Comparison of ENCODE assay signal across 18 cellular contexts in the genomic region with DNA sequence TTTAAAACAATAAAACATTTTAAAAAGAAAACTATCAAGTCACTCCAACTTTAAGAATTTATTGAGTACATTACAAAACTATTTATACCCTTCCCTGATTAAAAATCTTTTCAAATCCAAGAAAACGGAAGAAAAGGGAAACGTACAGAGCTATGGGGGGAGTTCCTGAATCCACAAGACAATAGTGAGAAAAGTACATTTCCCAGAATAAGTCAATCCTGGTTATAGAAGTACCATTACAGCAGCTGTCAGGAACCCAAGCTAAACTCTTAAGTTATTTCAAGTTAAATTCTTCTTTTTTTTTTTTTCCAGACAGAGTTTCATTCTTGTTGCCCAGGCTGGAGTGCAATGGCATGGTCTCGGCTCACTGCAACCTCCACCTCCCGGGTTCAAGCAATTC. TPM values are rescaled to one million over a fixed set of nuclear protein-coding genes. Genes with fewer than 3 reads are reported as not detected.
DNase-seq lines count a peak whose midpoint lies in the region; ATAC-seq and TF ChIP-seq lines count a peak whose summit lies in the region.
"Had no signal": no experiment of that assay in that cellular context is flagged by ENCODE, and none has a peak within 500 bp of the region (broad histone marks: within the 10 kb centered on the region; RNA-seq: fewer than 3 reads in every experiment).

No MANE protein-coding gene starts in this region.

- peaks cover 0 to 5% (median 0%) of the 10 kb centered on the region in 4 donors for H3K36me3 ChIP-seq in esophagus muscularis mucosa
- H3K36me3 ChIP-seq in stomach = no peaks in the 10 kb centered on the region
- H3K36me3 ChIP-seq in WERI-Rb-1 = peaks cover 5% of the 10 kb centered on the region
- H3K36me3 ChIP-seq: Peyer's patch had no signal

- H3K27me3 Mint-ChIP-seq in activated naive CD8-positive, alpha-beta T cell = no peaks in the 10 kb centered on the region
- no peaks in the 10 kb centered on the region for H3K27me3 Mint-ChIP-seq in activated naive CD8-positive, alpha-beta T cell treated with anti-CD3 and anti-CD28 coated beads, Interleukin-2, amount 50 U/mL, for 24 hours
- H3K27me3 Mint-ChIP-seq in T-helper 17 cell = no peaks in the 10 kb centered on the region
- H3K27me3 Mint-ChIP-seq in Calu3 (ENCODE audit: unreplicated experiment) = no peaks in the 10 kb centered on the region

- no peak overlapping the region for H3K4me3 Mint-ChIP-seq in activated naive CD8-positive, alpha-beta T cell
- H3K4me3 Mint-ChIP-seq in activated naive CD8-positive, alpha-beta T cell treated with anti-CD3 and anti-CD28 coated beads, Interleukin-2, amount 50 U/mL, for 24 hours = no peak overlapping the region
- H3K4me3 Mint-ChIP-seq in T-helper 17 cell = no peak overlapping the region
- H3K4me3 Mint-ChIP-seq in Calu3 (ENCODE audit: low read depth, unreplicated experiment) = no peak overlapping the region

- peaks cover 4% of the 10 kb centered on the region for H3K36me3 Mint-ChIP-seq in activated naive CD8-positive, alpha-beta T cell
- peaks cover 10% of the 10 kb centered on the region for H3K36me3 Mint-ChIP-seq in activated naive CD8-positive, alpha-beta T cell treated with anti-CD3 and anti-CD28 coated beads, Interleukin-2, amount 50 U/mL, for 24 hours (ENCODE audit: low read depth)
- H3K36me3 Mint-ChIP-seq in T-helper 17 cell (ENCODE audit: low read depth) (no peaks in the 10 kb centered on the region), Calu3 (ENCODE audit: insufficient read depth, unreplicated experiment) (no peaks in the 10 kb centered on the region)

- peaks cover 82 to 100% (median 98%) of the 10 kb centered on the region in 4 donors for H3K4me1 ChIP-seq in esophagus muscularis mucosa
- peaks cover 16 to 99% (median 79%) of the 10 kb centered on the region in 4 donors for H3K4me1 ChIP-seq in stomach

- peak overlapping the region; percentile 74 for H3K27ac Mint-ChIP-seq in activated naive CD8-positive, alpha-beta T cell
- no peak overlapping the region for H3K27ac Mint-ChIP-seq in activated naive CD8-positive, alpha-beta T cell treated with anti-CD3 and anti-CD28 coated beads, Interleukin-2, amount 50 U/mL, for 24 hours
- H3K27ac Mint-ChIP-seq in T-helper 17 cell (peak overlapping the region; percentile 82), Calu3 (ENCODE audit: unreplicated experiment) (no peak overlapping the region)

- intact Hi-C loops in esophagus muscularis mucosa (cut with DNase I) (no loop called here), stomach (cut with DNase I; ENCODE audit: low total_unique reads) (no loop called here), Calu3 (cut with micrococcal nuclease; ENCODE audit: unreplicated experiment) (no loop called here)

- TF ChIP-seq EP300 in esophagus muscularis mucosa (IDR thresholded peaks at IDR 0.05) (no peak), stomach (IDR thresholded peaks at IDR 0.05) (no peak)

- no peaks in the 10 kb centered on the region for H3K9me3 ChIP-seq in T-helper 17 cell (ENCODE audit: control insufficient read depth, low read length, poor library complexity, severe bottlenecking)
- no peaks in the 10 kb centered on the region for H3K9me3 ChIP-seq in esophagus muscularis mucosa
- no peaks in the 10 kb centered on the region for H3K9me3 ChIP-seq in stomach
- H3K9me3 ChIP-seq in WERI-Rb-1 (ENCODE audit: severe bottlenecking) = no peaks in the 10 kb centered on the region
- H3K9me3 ChIP-seq: BLaER1 treated with 17β-estradiol and CSF1 and Interleukin-3, amounts not matched to agents 10 nM and 100 nM; Peyer's patch had no signal

- H3K27ac ChIP-seq in esophagus muscularis mucosa (replicated peaks in 1 of 4) (peak overlapping the region; percentile 50 to 93 (median 72)), stomach (peak overlapping the region in 3 of 5 donors; percentile 18 to 86 (median 48)), WERI-Rb-1 (no peak overlapping the region)
- H3K27ac ChIP-seq: BLaER1 treated with 17β-estradiol and CSF1 and Interleukin-3, amounts not matched to agents 10 nM and 100 nM; GM23248 had no signal

- no peak for ATAC-seq in activated naive CD8-positive, alpha-beta T cell treated with anti-CD3 and anti-CD28 coated beads, Interleukin-2, amount 50 U/mL, for 24 hours
- no peak for ATAC-seq in T-helper 17 cell
- ATAC-seq: GM12878, HCT116 had no signal

- CTCF ChIA-PET in Calu3 (lab: Charles Lee) = no interaction called here

- 58% methylated on average over 4 of the region's 4 CpGs for WGBS in esophagus muscularis mucosa
- WGBS in stomach, 5 donors = 67 to 93% (median 85%) methylated on average over 4 of the region's 4 CpGs

- BruUV-seq in Calu3 (replicated peaks; lab: Mats Ljungman, UMichigan) = no TSS peak

- H3K9me3 Mint-ChIP-seq in activated naive CD8-positive, alpha-beta T cell (ENCODE audit: low read depth) = no peaks in the 10 kb centered on the region
- H3K9me3 Mint-ChIP-seq in activated naive CD8-positive, alpha-beta T cell treated with anti-CD3 and anti-CD28 coated beads, Interleukin-2, amount 50 U/mL, for 24 hours = no peaks in the 10 kb centered on the region
- H3K9me3 Mint-ChIP-seq in Calu3 (ENCODE audit: low read depth, unreplicated experiment) = no peaks in the 10 kb centered on the region

- no peak overlapping the region for H3K4me3 ChIP-seq in esophagus muscularis mucosa
- no peak overlapping the region for H3K4me3 ChIP-seq in stomach
- H3K4me3 ChIP-seq in WERI-Rb-1 (ENCODE audit: low read depth, low read length) = no peak overlapping the region
- H3K4me3 ChIP-seq: BLaER1 treated with 17β-estradiol and CSF1 and Interleukin-3, amounts not matched to agents 10 nM and 100 nM; GM12878; GM23248; Peyer's patch had no signal

- H3K4me1 Mint-ChIP-seq in activated naive CD8-positive, alpha-beta T cell (ENCODE audit: low read depth) = peaks cover 64% of the 10 kb centered on the region
- H3K4me1 Mint-ChIP-seq in activated naive CD8-positive, alpha-beta T cell treated with anti-CD3 and anti-CD28 coated beads, Interleukin-2, amount 50 U/mL, for 24 hours = peaks cover 58% of the 10 kb centered on the region
- H3K4me1 Mint-ChIP-seq in T-helper 17 cell (peaks cover 27% of the 10 kb centered on the region), Calu3 (ENCODE audit: low read depth, unreplicated experiment) (no peaks in the 10 kb centered on the region)

- no peak for DNase-seq in activated naive CD8-positive, alpha-beta T cell treated with anti-CD3 and anti-CD28 coated beads, Interleukin-2, amount 50 U/mL, for 24 hours
- DNase-seq in T-helper 17 cell = no peak
- DNase-seq in esophagus muscularis mucosa (ENCODE audit: extremely low spot score) = no peak
- no peak for DNase-seq in stomach
- DNase-seq in WERI-Rb-1 = no peak
- no peak for DNase-seq in Calu3
- DNase-seq in OCI-M1 (lab: John Stamatoyannopoulos, UW) = no peak
- DNase-seq: DMS 273 treated with DMSO at 0.1 percent for 48 hours, GDM1, NCI-H187, NCI-H226, NCI-H524 treated with DMSO at 0.1 percent for 48 hours, Peyer's patch had no signal

- TF ChIP-seq POLR2A in esophagus muscularis mucosa (IDR thresholded peaks at IDR 0.05; ENCODE audit: low read depth) (no peak), stomach (IDR thresholded peaks at IDR 0.05) (no peak)

- no peaks in the 10 kb centered on the region for H3K27me3 ChIP-seq in esophagus muscularis mucosa
- no peaks in the 10 kb centered on the region for H3K27me3 ChIP-seq in stomach
- no peaks in the 10 kb centered on the region for H3K27me3 ChIP-seq in WERI-Rb-1 (ENCODE audit: insufficient read depth, low read depth, severe bottlenecking)
- H3K27me3 ChIP-seq: BLaER1 treated with 17β-estradiol and CSF1 and Interleukin-3, amounts not matched to agents 10 nM and 100 nM; Peyer's patch had no signal

- no peak for TF ChIP-seq CTCF in esophagus muscularis mucosa (IDR thresholded peaks at IDR 0.05)
- TF ChIP-seq CTCF in stomach (IDR thresholded peaks at IDR 0.05) = no peak
- TF ChIP-seq CTCF in WERI-Rb-1 (IDR thresholded peaks at IDR 0.05; ENCODE audit: low read depth, low read length) = no peak
- no peak for TF ChIP-seq CTCF in Calu3 (IDR thresholded peaks at IDR 0.05; ENCODE audit: unreplicated experiment)

RNA-seq across cellular contexts. Expression of a gene that starts 45.7 kb away (rescaled TPM):
- total RNA-seq in T-helper 17 cell (10 to 100 TPM; 46.8 to 52.7 TPM), esophagus muscularis mucosa (100 to 1,000 TPM; 156 to 304 (median 185) TPM), stomach (100 to 1,000 TPM in 2 of 5 donors, 10 to 100 TPM in 3; 17.5 to 309 (median 49.2) TPM), Calu3 (2022) (79.0 and 79.9 TPM in 2 replicates)
- 10 to 100 TPM; 23.3 to 42.0 (median 30.8) TPM for polyA plus RNA-seq in stomach

RNA-seq across cellular contexts. Expression of a gene that starts 56.5 kb away (rescaled TPM):
- total RNA-seq in T-helper 17 cell = not detected
- total RNA-seq in esophagus muscularis mucosa = 10 to 100 TPM; 12.6 to 37.8 (median 21.2) TPM
- 10 to 100 TPM in 1 of 5 donors, 1 to 10 TPM in 2, not detected in 2; 1.0 to 10.7 (median 1.3) TPM for total RNA-seq in stomach
- 1 to 10 TPM in 1 of 3 donors, under 1 TPM in 2; 0.50 to 2.6 (median 0.92) TPM for polyA plus RNA-seq in stomach
- not detected in 2 replicates for total RNA-seq in Calu3 (2022)

Comparison
In these comparisons a context has a peak if more than half of its experiments do, and no peak if none do; other contexts are left out.
1. H3K27ac Mint-ChIP-seq: peak in activated naive CD8-positive, alpha-beta T cell (single experiment) and T-helper 17 cell (single experiment); none in activated naive CD8-positive, alpha-beta T cell treated with anti-CD3 and anti-CD28 coated beads, Interleukin-2, amount 50 U/mL, for 24 hours (single experiment) and Calu3 (single experiment).